Comparison of ENCODE assay signal across 17 cellular contexts in the genomic region with DNA sequence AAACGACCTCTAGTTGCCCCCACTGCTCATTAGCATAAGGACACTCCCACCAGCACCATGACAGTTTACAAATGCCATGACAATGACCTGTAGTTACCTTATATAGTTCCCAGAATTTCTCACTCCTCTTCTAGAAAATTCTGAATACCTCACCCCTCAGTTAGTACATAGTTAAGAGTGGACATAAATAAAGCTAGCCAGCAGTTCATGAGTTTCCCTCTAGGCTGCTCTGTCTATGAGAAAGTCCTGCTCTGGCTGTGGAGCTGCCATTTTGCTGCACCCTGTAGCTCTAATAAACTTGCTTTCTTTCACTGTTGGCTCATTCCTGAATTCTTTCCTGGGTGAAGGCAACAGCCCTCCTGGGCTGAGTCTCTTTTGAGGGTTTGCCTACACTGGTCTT.
DNase-seq lines count a peak whose midpoint lies in the region; ATAC-seq and TF ChIP-seq lines count a peak whose summit lies in the region.
"Had no signal": no experiment of that assay in that cellular context is flagged by ENCODE, and none has a peak within 500 bp of the region (broad histone marks: within the 10 kb centered on the region; RNA-seq: fewer than 3 reads in every experiment).

No MANE protein-coding gene starts in this region.

- WGBS in smooth muscle cell (ENCODE audit: low lambda C conversion rate) = 72% methylated on average over 1 of the region's 1 CpG

- peak overlapping the region; percentile 11 for H2AFZ ChIP-seq in smooth muscle cell (ENCODE audit: low read depth)

- DNase-seq in EH (ENCODE audit: low read depth) (peak; percentile 18), MV-4-11 (lab: John Stamatoyannopoulos, UW) (peak; percentile 48), iris pigment epithelial cell (ENCODE audit: low read depth) (peak; percentile 4), smooth muscle cell (lab: John Stamatoyannopoulos, UW; ENCODE audit: unreplicated experiment) (no peak), dermis blood vessel endothelial cell (no peak), NCI-H2227 treated with DMSO at 0.1 percent for 48 hours (lab: John Stamatoyannopoulos, UW) (no peak)
- DNase-seq: Caco-2; CD4-positive, CD25-positive, alpha-beta regulatory T cell; H9; Karpas-422; NCI-H1417 treated with DMSO at 0.1 percent for 48 hours; NCI-H2029; NCI-H2171 treated with DMSO at 0.1 percent for 48 hours; NCI-H510A; Peyer's patch had no signal

- H3K4me3 ChIP-seq in smooth muscle cell = no peak overlapping the region
- H3K4me3 ChIP-seq: Peyer's patch had no signal

- H3K36me3 ChIP-seq in smooth muscle cell (ENCODE audit: low read depth) = no peaks in the 10 kb centered on the region
- H3K36me3 ChIP-seq: Peyer's patch had no signal

- no peaks in the 10 kb centered on the region for H3K4me1 ChIP-seq in smooth muscle cell (ENCODE audit: low read depth)
- H3K4me1 ChIP-seq: Caco-2, Peyer's patch had no signal

- ATAC-seq in HG02840 (IDR thresholded peaks at IDR 0.05; ENCODE audit: low FRiP score, unreplicated experiment) = no peak
- ATAC-seq: Right ventricle myocardium inferior had no signal

- H3K9me3 ChIP-seq in smooth muscle cell (replicated peaks; ENCODE audit: low read depth) = no peaks in the 10 kb centered on the region
- H3K9me3 ChIP-seq: Caco-2, Peyer's patch had no signal

- H4K20me1 ChIP-seq in smooth muscle cell (ENCODE audit: low read depth) = no peaks in the 10 kb centered on the region

- H3K9ac ChIP-seq in smooth muscle cell (ENCODE audit: low read depth) = no peak overlapping the region

- no peak for TF ChIP-seq CTCF in smooth muscle cell (IDR thresholded peaks at IDR 0.05; ENCODE audit: borderline replicate concordance, insufficient read depth, poor library complexity, severe bottlenecking)

- H3K4me2 ChIP-seq in smooth muscle cell = no peak overlapping the region

- H3K27me3 ChIP-seq in smooth muscle cell (ENCODE audit: low read depth) = no peaks in the 10 kb centered on the region
- H3K27me3 ChIP-seq: Peyer's patch had no signal

- no peak overlapping the region for H3K27ac ChIP-seq in smooth muscle cell (ENCODE audit: low read depth)
- H3K27ac ChIP-seq: Peyer's patch had no signal

- H3K79me2 ChIP-seq in smooth muscle cell (ENCODE audit: low read depth) = no peaks in the 10 kb centered on the region

- H3F3A ChIP-seq in smooth muscle cell (ENCODE audit: low read depth) = no peaks in the 10 kb centered on the region

Comparison
In these comparisons a context has a peak if more than half of its experiments do, and no peak if none do; other contexts are left out.
1. DNase-seq: peak in EH (single experiment), MV-4-11 (single experiment) and iris pigment epithelial cell (single experiment); none in smooth muscle cell (single experiment), dermis blood vessel endothelial cell (single experiment) and NCI-H2227 treated with DMSO at 0.1 percent for 48 hours (single experiment).